In the genomic region with DNA sequence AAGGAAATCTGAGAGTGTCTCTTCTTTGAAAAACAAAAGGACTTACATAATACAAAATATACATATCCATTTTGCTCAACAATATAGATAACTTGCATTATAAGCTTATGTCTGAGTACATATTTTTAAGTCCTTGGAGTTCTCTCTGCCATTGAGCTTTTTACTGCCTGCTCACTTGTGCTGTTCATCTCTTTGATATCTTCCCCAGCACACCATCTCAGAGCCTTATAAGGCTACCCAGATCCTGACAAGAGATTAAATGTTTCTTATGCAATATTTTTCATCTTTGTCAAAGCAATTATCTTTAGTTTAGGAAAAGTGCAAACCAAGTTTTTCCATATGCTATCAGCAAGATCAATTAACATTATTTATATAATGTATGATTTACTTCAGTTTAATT, we compare ENCODE assay signal across 1 cellular context.
TF ChIP-seq lines count a peak whose summit lies in the region.

No MANE protein-coding gene starts in this region.

TF ChIP-seq in SK-N-SH, 30 proteins besides CTCF, POLR2A, EP300 and RAD21 (continued from another document):
- TF ChIP-seq USF2 (IDR thresholded peaks at IDR 0.05; ENCODE audit: borderline replicate concordance, low read depth, low read length), result no peak
